In the genomic region with DNA sequence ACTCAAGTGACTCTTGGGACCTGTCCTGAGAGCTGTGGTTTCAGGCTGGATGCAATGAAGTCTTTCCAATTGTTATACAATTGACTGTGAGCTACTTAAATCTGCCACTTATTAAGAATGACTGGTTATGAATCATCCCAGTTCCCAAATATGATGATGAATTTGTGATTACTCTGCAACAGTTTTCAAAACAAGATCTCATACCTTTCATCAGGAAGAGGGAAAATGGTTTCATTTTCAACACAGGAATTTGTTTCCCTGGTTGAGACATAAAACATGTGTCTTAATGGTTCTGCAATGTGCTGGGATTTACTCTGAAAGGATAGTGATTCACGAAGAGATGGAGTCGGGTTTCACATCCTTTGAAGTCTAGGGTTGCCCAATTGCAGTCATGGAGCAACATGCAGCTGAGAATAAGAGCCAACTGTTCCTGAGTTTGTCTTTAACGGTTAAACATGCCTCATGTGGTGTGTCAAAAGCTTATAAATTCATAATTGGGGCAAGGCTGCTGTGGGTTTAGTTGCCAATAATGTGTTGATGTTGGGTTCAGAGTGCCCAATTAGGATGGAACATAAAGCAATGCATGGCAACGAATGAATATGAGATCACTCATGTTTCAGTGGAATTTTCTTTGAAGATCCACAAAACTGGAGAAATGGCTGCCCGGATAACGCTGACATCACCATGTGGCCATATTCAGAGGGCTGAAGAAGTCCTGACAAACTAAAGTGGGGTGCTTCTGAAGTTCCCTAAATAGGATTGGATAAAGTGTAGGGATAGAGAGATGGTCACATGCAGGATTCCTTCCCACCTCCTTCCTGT, we compare ENCODE assay signal across 9 cellular contexts. TPM values are rescaled to one million over a fixed set of nuclear protein-coding genes. Genes with fewer than 3 reads are reported as not detected.
A peak's percentile ranks its signal among the peaks of the same experiment; 100 is the strongest.
DNase-seq lines count a peak whose midpoint lies in the region; ATAC-seq lines count a peak whose summit lies in the region.
"Had no signal": no experiment of that assay in that cellular context is flagged by ENCODE, and none has a peak within 500 bp of the region (broad histone marks: within the 10 kb centered on the region; RNA-seq: fewer than 3 reads in every experiment).

No MANE protein-coding gene starts in this region.

- H2BK120ac ChIP-seq in neuronal stem cell (ENCODE audit: low read depth, low read length), result no peak overlapping the region

- no peaks in the 10 kb centered on the region for H3K4me1 Mint-ChIP-seq in activated CD4-positive, alpha-beta memory T cell treated with anti-CD3 and anti-CD28 coated beads for 36 hours (ENCODE audit: low read depth)

- no peak overlapping the region for H3K18ac ChIP-seq in neuronal stem cell (ENCODE audit: low read length)

- POLR2A ChIA-PET in activated CD4-positive, alpha-beta memory T cell treated with anti-CD3 and anti-CD28 coated beads for 36 hours (lab: Charles Lee), result interaction anchor here (1.1 kb wide), 1 partner anchor 16 kb away, joined by 3 read pairs; no protein-coding TSS in a partner anchor

- no CpG with 5 or more reads among the region's 6 CpGs for WGBS in neuronal stem cell (ENCODE audit: extremely low coverage in 2 of 2, insufficient read length in 2 of 2, insufficient replicate concordance in 1 of 2), 2 donors

- no peak overlapping the region for H3K4me2 ChIP-seq in neuronal stem cell (ENCODE audit: insufficient read depth, low read length, poor library complexity, severe bottlenecking)

- no peak overlapping the region for H2BK15ac ChIP-seq in neuronal stem cell (ENCODE audit: low read length)

- H3K4me1 ChIP-seq in neuronal stem cell (ENCODE audit: control insufficient read depth in 2 of 2, insufficient read depth in 1 of 2, low read depth in 1 of 2, low read length in 2 of 2), result peaks cover 4 to 12% of the 10 kb centered on the region in 2 donors

- CTCF ChIA-PET in activated CD4-positive, alpha-beta memory T cell treated with anti-CD3 and anti-CD28 coated beads for 36 hours (lab: Charles Lee), result interaction anchor here (0.7 to 1.6 kb wide), 2 partner anchors 29 to 37 kb away, joined by 3 to 6 read pairs; no protein-coding TSS in a partner anchor

- peaks cover 2% of the 10 kb centered on the region for H3K27me3 Mint-ChIP-seq in activated CD4-positive, alpha-beta memory T cell treated with anti-CD3 and anti-CD28 coated beads for 36 hours

- no peak overlapping the region for H3K9ac ChIP-seq in neuronal stem cell (ENCODE audit: low read depth, low read length, poor library complexity)

- H3K36me3 ChIP-seq in neuronal stem cell (replicated peaks in 1 of 2; ENCODE audit: control insufficient read depth in 2 of 2, insufficient read depth in 2 of 2, low read length in 2 of 2), result no peaks in the 10 kb centered on the region

- H3K27ac ChIP-seq in neuronal stem cell (replicated peaks; ENCODE audit: low read length), result no peak overlapping the region

- H2BK5ac ChIP-seq in neuronal stem cell (ENCODE audit: low read length), result no peak overlapping the region

- H2BK12ac ChIP-seq in neuronal stem cell (ENCODE audit: low read length), result no peak overlapping the region

- H3K27me3 ChIP-seq in neuronal stem cell (ENCODE audit: control insufficient read depth in 3 of 3, insufficient read depth in 3 of 3, low read depth in 1 of 3, low read length in 3 of 3), result peaks cover 0 to 9% (median 0%) of the 10 kb centered on the region in 3 experiments

- intact Hi-C loops in activated CD4-positive, alpha-beta memory T cell treated with anti-CD3 and anti-CD28 coated beads for 36 hours (cut with micrococcal nuclease), result no loop called here

- peak; percentile 50 for DNase-seq in DMS153 treated with DMSO at 0.1 percent for 48 hours (lab: John Stamatoyannopoulos, UW; ENCODE audit: unreplicated experiment)
- DNase-seq in MV-4-11 (lab: John Stamatoyannopoulos, UW), result peak; percentile 97
- DNase-seq in dedifferentiated amniotic fluid mesenchymal stem cell (ENCODE audit: extremely low spot score), result peak; percentile 96
- DNase-seq in neuronal stem cell (ENCODE audit: low spot score), result peak; percentile 35
- no peak for DNase-seq in SHP77 (lab: John Stamatoyannopoulos, UW)
- DNase-seq in amygdala (lab: John Stamatoyannopoulos, UW), result no peak
- no peak for DNase-seq in activated CD4-positive, alpha-beta memory T cell treated with anti-CD3 and anti-CD28 coated beads for 36 hours
- DNase-seq: activated T-cell treated with anti-CD3 and anti-CD28 coated beads, Interleukin-2, amount 50 U/mL, for 24 hours had no signal

- no peaks in the 10 kb centered on the region for H3K36me3 Mint-ChIP-seq in activated CD4-positive, alpha-beta memory T cell treated with anti-CD3 and anti-CD28 coated beads for 36 hours

- H2AK5ac ChIP-seq in neuronal stem cell (ENCODE audit: low read depth, low read length), result no peak overlapping the region

- H3K9me3 ChIP-seq in neuronal stem cell (replicated peaks in 1 of 2; ENCODE audit: control insufficient read depth in 2 of 2, insufficient read depth in 1 of 2, low read depth in 1 of 2, low read length in 2 of 2), result no peaks in the 10 kb centered on the region

- H3K79me1 ChIP-seq in neuronal stem cell (ENCODE audit: low read depth, low read length), result no peaks in the 10 kb centered on the region

- no peak overlapping the region for H3K4me3 Mint-ChIP-seq in activated CD4-positive, alpha-beta memory T cell treated with anti-CD3 and anti-CD28 coated beads for 36 hours
- H3K4me3 Mint-ChIP-seq: activated T-cell treated with anti-CD3 and anti-CD28 coated beads, Interleukin-2, amount 50 U/mL, for 24 hours had no signal

- ATAC-seq in GM19455 (IDR thresholded peaks at IDR 0.05; ENCODE audit: unreplicated experiment), result no peak

- no peak overlapping the region for H3K4me3 ChIP-seq in neuronal stem cell (ENCODE audit: low read length in 2 of 2)

- H4K8ac ChIP-seq in neuronal stem cell (ENCODE audit: low read depth, low read length), result no peak overlapping the region

- no peak overlapping the region for H3K4ac ChIP-seq in neuronal stem cell (ENCODE audit: low read length)

- H3K14ac ChIP-seq in neuronal stem cell (ENCODE audit: low read length), result no peak overlapping the region

- H4K91ac ChIP-seq in neuronal stem cell (ENCODE audit: low read depth, low read length, poor library complexity), result no peak overlapping the region

- H3K9me3 Mint-ChIP-seq in activated CD4-positive, alpha-beta memory T cell treated with anti-CD3 and anti-CD28 coated beads for 36 hours, result peaks cover 9% of the 10 kb centered on the region
- H3K9me3 Mint-ChIP-seq: activated T-cell treated with anti-CD3 and anti-CD28 coated beads, Interleukin-2, amount 50 U/mL, for 24 hours had no signal

- H3K27ac Mint-ChIP-seq in activated CD4-positive, alpha-beta memory T cell treated with anti-CD3 and anti-CD28 coated beads for 36 hours, result no peak overlapping the region
- H3K27ac Mint-ChIP-seq: activated T-cell treated with anti-CD3 and anti-CD28 coated beads, Interleukin-2, amount 50 U/mL, for 24 hours had no signal

- H3K23ac ChIP-seq in neuronal stem cell (ENCODE audit: low read depth, low read length, poor library complexity), result no peak overlapping the region

- peak overlapping the region; percentile 3 for H2AFZ ChIP-seq in neuronal stem cell (ENCODE audit: low read length)

RNA-seq across cellular contexts. Expression of gene CYP24A1, which starts 41.0 kb away (rescaled TPM):
- not detected for polyA plus RNA-seq in neuronal stem cell (2013, experiment 1 of 2)
- polyA plus RNA-seq in neuronal stem cell (2013, experiment 2 of 2), result not detected
- total RNA-seq in activated CD4-positive, alpha-beta memory T cell treated with anti-CD3 and anti-CD28 coated beads for 36 hours, result under 1 TPM; 0.57 to 0.92 TPM

Comparison
In these comparisons a context has a peak if more than half of its experiments do, and no peak if none do; other contexts are left out.
1. DNase-seq: peak in DMS153 treated with DMSO at 0.1 percent for 48 hours (single experiment), MV-4-11 (single experiment), dedifferentiated amniotic fluid mesenchymal stem cell (single experiment) and neuronal stem cell (single experiment); none in SHP77 (0 of 2), amygdala (0 of 56) and activated CD4-positive, alpha-beta memory T cell treated with anti-CD3 and anti-CD28 coated beads for 36 hours (single experiment).